8 cellular contexts compared by ENCODE assay signal in the genomic region with DNA sequence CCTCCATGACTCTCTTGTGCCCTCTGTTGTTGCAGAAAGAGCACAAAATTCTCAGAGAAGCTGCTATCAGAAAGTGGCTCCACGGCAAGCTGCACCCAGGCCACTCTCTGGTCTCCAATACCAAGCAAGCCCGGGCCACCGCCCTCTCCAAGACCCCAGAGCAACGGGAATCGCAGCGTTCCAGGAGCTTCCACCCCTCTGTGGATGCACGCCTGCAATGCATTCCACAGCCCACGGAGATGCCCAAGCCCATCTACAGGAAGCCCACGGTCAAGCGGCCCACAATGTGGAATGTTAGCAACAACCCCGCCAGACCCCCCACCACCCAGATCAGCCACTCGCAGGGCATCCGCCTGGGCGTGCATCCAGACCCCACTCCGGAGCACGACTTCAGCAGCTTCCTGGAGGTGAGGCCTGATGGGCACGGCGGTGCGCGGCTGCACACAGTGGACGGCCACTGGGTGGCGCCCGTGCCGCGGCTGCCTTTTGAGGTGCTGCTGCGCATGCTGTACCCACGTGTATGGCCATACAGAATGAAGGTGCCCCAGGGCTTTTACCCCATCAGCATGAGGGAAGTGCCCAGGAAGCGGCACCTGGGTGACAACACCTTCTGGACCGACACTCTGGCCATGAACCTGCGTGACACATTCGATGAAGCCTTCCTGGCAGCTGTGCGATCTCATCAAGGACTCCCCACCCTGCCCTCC. TPM values are rescaled to one million over a fixed set of nuclear protein-coding genes. Genes with fewer than 3 reads are reported as not detected.
A peak's percentile ranks its signal among the peaks of the same experiment; 100 is the strongest.
DNase-seq lines count a peak whose midpoint lies in the region; ATAC-seq and TF ChIP-seq lines count a peak whose summit lies in the region.

No MANE protein-coding gene starts in this region.

- no peaks in the 10 kb centered on the region for H3K27me3 Mint-ChIP-seq in immature natural killer cell (ENCODE audit: low read depth in 3 of 3)

- peak; percentile 64 to 83 (median 72) for TF ChIP-seq CTCF in adrenal gland (IDR thresholded peaks at IDR 0.05)

- H3K4me1 Mint-ChIP-seq in immature natural killer cell: peaks cover 18 to 19% of the 10 kb centered on the region in 2 donors

- peak overlapping the region; percentile 36 to 70 (median 65) for H3K4me3 Mint-ChIP-seq in immature natural killer cell

- H3K27ac ChIP-seq in adrenal gland: no peak overlapping the region

- peaks cover 0 to 24% (median 10%) of the 10 kb centered on the region in 3 donors for H3K36me3 Mint-ChIP-seq in immature natural killer cell

- peak; percentile 80 for ATAC-seq in HG03097 (IDR thresholded peaks at IDR 0.05; ENCODE audit: low FRiP score, unreplicated experiment)

- 19 to 74% (median 27%) methylated on average over 4 to 32 of the region's 32 CpGs for WGBS in adrenal gland, 4 donors

- H3K27ac Mint-ChIP-seq in immature natural killer cell: peak overlapping the region in 3 of 6 donors; percentile 44 to 67 (median 64)

- no peaks in the 10 kb centered on the region for H3K27me3 ChIP-seq in adrenal gland

- no peaks in the 10 kb centered on the region for H3K9me3 Mint-ChIP-seq in immature natural killer cell

- no peak overlapping the region for H3K4me3 ChIP-seq in adrenal gland

- intact Hi-C loops in adrenal gland (cut with DNase I): no loop called here

- H3K36me3 ChIP-seq in adrenal gland (replicated peaks in 1 of 2): peaks cover 0 to 31% of the 10 kb centered on the region in 2 donors

- no peaks in the 10 kb centered on the region for H3K9me3 ChIP-seq in adrenal gland (replicated peaks in 1 of 3)

- peaks cover 0 to 5% of the 10 kb centered on the region in 2 donors for H3K4me1 ChIP-seq in adrenal gland (replicated peaks in 1 of 2)

- TF ChIP-seq POLR2A in adrenal gland (IDR thresholded peaks at IDR 0.05): no peak

- DNase-seq in NK-92 (lab: John Stamatoyannopoulos, UW; ENCODE audit: unreplicated experiment) (peak; percentile 3), T-helper 2 cell (peak; percentile 56 to 85 (median 68)), adrenal gland (peak; percentile 56 to 83 (median 70)), immature natural killer cell (peak; percentile 73 to 78 (median 76)), NCI-H2171 treated with DMSO at 0.1 percent for 48 hours (lab: John Stamatoyannopoulos, UW) (no peak)
- DNase-seq in NK-92 treated with Interleukin-12 subunit alpha and Interleukin-12 subunit beta, amount 100 ng/mL, for 24 hours (lab: John Stamatoyannopoulos, UW): no peak
- DNase-seq in stimulated activated CD4-positive, alpha-beta T cell treated with anti-CD3 and anti-CD28 coated beads, Interleukin-4, amount 100 ng/mL, for 1 hour: peak; percentile 84

RNA-seq across cellular contexts. Expression of a gene that starts 6.3 kb away (rescaled TPM):
- total RNA-seq in adrenal gland: 1 to 10 TPM in 7 of 8 donors, not detected in 1; 1.5 to 3.7 (median 2.1) TPM
- polyA plus RNA-seq in adrenal gland (1 to 10 TPM; 1.5 to 5.1 (median 4.3) TPM), immature natural killer cell (under 1 TPM; 0.18 to 0.51 (median 0.30) TPM)

RNA-seq across cellular contexts. Expression of a gene that starts 9.9 kb away (rescaled TPM):
- total RNA-seq in adrenal gland: 10 to 100 TPM; 20.9 to 96.6 (median 60.6) TPM
- polyA plus RNA-seq in adrenal gland: 10 to 100 TPM; 17.9 to 95.2 (median 23.3) TPM
- polyA plus RNA-seq in immature natural killer cell: 10 to 100 TPM; 25.8 to 44.7 (median 41.9) TPM

RNA-seq across cellular contexts. Expression of a gene that starts 49.0 kb away (rescaled TPM):
- 1 to 10 TPM in 1 of 8 donors, under 1 TPM in 4, not detected in 3; 0.14 to 1.3 (median 0.58) TPM for total RNA-seq in adrenal gland
- 1 to 10 TPM in 2 of 3 donors, under 1 TPM in 1; 0.27 to 4.6 (median 1.9) TPM for polyA plus RNA-seq in adrenal gland
- polyA plus RNA-seq in immature natural killer cell: not detected

Comparison
In these comparisons a context has a peak if more than half of its experiments do, and no peak if none do; other contexts are left out.
1. DNase-seq: peak in NK-92 (single experiment), T-helper 2 cell (5 of 5), adrenal gland (7 of 7), immature natural killer cell (3 of 3) and stimulated activated CD4-positive, alpha-beta T cell treated with anti-CD3 and anti-CD28 coated beads, Interleukin-4, amount 100 ng/mL, for 1 hour (single experiment); none in NK-92 treated with Interleukin-12 subunit alpha and Interleukin-12 subunit beta, amount 100 ng/mL, for 24 hours (single experiment) and NCI-H2171 treated with DMSO at 0.1 percent for 48 hours (single experiment).